In genomic region chr1:24119489-24119858, GRCh38 we compare ENCODE assay signal across 1 cellular context.
TF ChIP-seq lines count a peak whose summit lies in the region.

No MANE protein-coding gene starts in this region.

TF ChIP-seq in HepG2, 621 proteins besides CTCF, POLR2A, EP300 and RAD21 (continued from another document):
- TF ChIP-seq BCL3 (CRISPR knock-in tag; IDR thresholded peaks at IDR 0.05) = no peak
- TF ChIP-seq ZNF414 (CRISPR knock-in tag; IDR thresholded peaks at IDR 0.05) = no peak
- no peak for TF ChIP-seq DNMT1 (CRISPR knock-in tag; IDR thresholded peaks at IDR 0.05)
- TF ChIP-seq CCDC6 (CRISPR knock-in tag; IDR thresholded peaks at IDR 0.05) = 0 out of 2 replicates have a peak, but pooled peaks have one; percentile 7
- TF ChIP-seq TRIM24 (CRISPR knock-in tag; IDR thresholded peaks at IDR 0.05) = no peak
- TF ChIP-seq ZBTB37 (CRISPR knock-in tag; IDR thresholded peaks at IDR 0.05) = no peak
- 0 out of 2 replicates have a peak, but pooled peaks have one; percentile 4 for TF ChIP-seq ZNF710 (CRISPR knock-in tag; IDR thresholded peaks at IDR 0.05; ENCODE audit: borderline replicate concordance)
- peak; percentile 7 for TF ChIP-seq ZEB1 (IDR thresholded peaks at IDR 0.05; ENCODE audit: insufficient replicate concordance, low read depth)
